6 cellular contexts compared by ENCODE assay signal in the genomic region with DNA sequence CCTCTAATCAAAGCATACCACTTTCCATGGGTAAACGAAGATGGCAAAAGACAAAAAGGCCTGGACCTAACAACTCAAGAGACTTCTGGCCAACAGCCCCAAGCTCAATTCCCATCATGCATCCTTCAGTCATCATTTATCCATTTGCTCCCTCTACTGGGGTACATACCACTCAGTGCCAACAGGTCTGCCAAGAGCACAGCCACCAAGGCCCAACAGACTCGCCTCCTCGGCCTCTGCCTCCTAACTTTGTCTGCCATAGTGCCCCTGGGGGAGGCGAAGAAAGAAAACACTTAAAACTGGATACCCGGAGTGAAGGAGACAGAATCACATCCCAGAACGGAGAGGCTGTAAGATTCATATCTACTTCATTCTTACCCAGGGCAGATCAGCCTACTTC. TPM values are rescaled to one million over a fixed set of nuclear protein-coding genes. Genes with fewer than 3 reads are reported as not detected.
A peak's percentile ranks its signal among the peaks of the same experiment; 100 is the strongest.
DNase-seq lines count a peak whose midpoint lies in the region; ATAC-seq and TF ChIP-seq lines count a peak whose summit lies in the region.

No MANE protein-coding gene starts in this region.

- H3K9me3 Mint-ChIP-seq in activated naive CD8-positive, alpha-beta T cell treated with anti-CD3 and anti-CD28 coated beads, Interleukin-2, amount 50 U/mL, for 24 hours = no peaks in the 10 kb centered on the region

- no peaks in the 10 kb centered on the region for H3K9me3 ChIP-seq in A673 (ENCODE audit: low read depth, low read length, poor library complexity, severe bottlenecking)
- no peaks in the 10 kb centered on the region for H3K9me3 ChIP-seq in mononuclear cell (ENCODE audit: low read depth, low read length)

- 0 out of 2 replicates have a peak, but pooled peaks have one; percentile 33 for TF ChIP-seq CTCF in A673 (conservative IDR thresholded peaks at IDR 0.05; ENCODE audit: low read depth, low read length)

- DNase-seq in A673 (ENCODE audit: low spot score) = peak; percentile 60
- DNase-seq in HS-5 (ENCODE audit: low read depth) = peak; percentile 31
- peak; percentile 19 for DNase-seq in activated naive CD8-positive, alpha-beta T cell treated with anti-CD3 and anti-CD28 coated beads, Interleukin-2, amount 50 U/mL, for 24 hours

- H3K4me1 Mint-ChIP-seq in activated naive CD8-positive, alpha-beta T cell treated with anti-CD3 and anti-CD28 coated beads, Interleukin-2, amount 50 U/mL, for 24 hours = peaks cover 49% of the 10 kb centered on the region

- H3K27me3 ChIP-seq in A673 (replicated peaks; ENCODE audit: insufficient read depth, low read depth, low read length, poor library complexity) (no peaks in the 10 kb centered on the region), mononuclear cell (ENCODE audit: insufficient read depth, low read length) (no peaks in the 10 kb centered on the region)

- peak overlapping the region; percentile 85 for H3K27ac Mint-ChIP-seq in activated naive CD8-positive, alpha-beta T cell treated with anti-CD3 and anti-CD28 coated beads, Interleukin-2, amount 50 U/mL, for 24 hours

- peak overlapping the region; percentile 95 for H3K4me3 Mint-ChIP-seq in activated naive CD8-positive, alpha-beta T cell treated with anti-CD3 and anti-CD28 coated beads, Interleukin-2, amount 50 U/mL, for 24 hours

- peak overlapping the region; percentile 96 for H3K27ac ChIP-seq in A673 (ENCODE audit: low read depth, low read length, poor library complexity, severe bottlenecking)

- BruUV-seq in A673 (replicated peaks; lab: Mats Ljungman, UMichigan) = no TSS peak

- POLR2A ChIA-PET in A673 (lab: Charles Lee; ENCODE audit: low non-redundant PET) = interaction anchor here (0.5 to 0.7 kb wide), 4 partner anchors 10 to 341 kb away, joined by 3 to 5 read pairs (median 4); no protein-coding TSS in a partner anchor

- intact Hi-C loops in A673 (cut with micrococcal nuclease; ENCODE audit: unreplicated experiment) = loop anchor here (2.0 kb wide), 1 partner anchor 141 kb away; no protein-coding TSS in a partner anchor

- H3K36me3 Mint-ChIP-seq in activated naive CD8-positive, alpha-beta T cell treated with anti-CD3 and anti-CD28 coated beads, Interleukin-2, amount 50 U/mL, for 24 hours (ENCODE audit: low read depth) = peaks cover 51% of the 10 kb centered on the region

- H3K4me1 ChIP-seq in A673 (ENCODE audit: insufficient read depth, low read length, poor library complexity, severe bottlenecking) = peaks cover 13% of the 10 kb centered on the region
- H3K4me1 ChIP-seq in mononuclear cell (ENCODE audit: insufficient read depth, low read length) = peaks cover 30% of the 10 kb centered on the region

- ATAC-seq in activated naive CD8-positive, alpha-beta T cell treated with anti-CD3 and anti-CD28 coated beads, Interleukin-2, amount 50 U/mL, for 24 hours = no peak
- ATAC-seq in GM21447 (IDR thresholded peaks at IDR 0.05; ENCODE audit: unreplicated experiment) (no peak), HG02642 (IDR thresholded peaks at IDR 0.05; ENCODE audit: poor library complexity, unreplicated experiment) (no peak)

- no peaks in the 10 kb centered on the region for H3K27me3 Mint-ChIP-seq in activated naive CD8-positive, alpha-beta T cell treated with anti-CD3 and anti-CD28 coated beads, Interleukin-2, amount 50 U/mL, for 24 hours

- CTCF ChIA-PET in A673 (lab: Charles Lee) = interaction anchor here (0.5 to 0.8 kb wide), 3 partner anchors 9 to 65 kb away, joined by 3 to 7 read pairs (median 3); no protein-coding TSS in a partner anchor

- H3K4me3 ChIP-seq in A673 (ENCODE audit: low read depth, low read length, poor library complexity, severe bottlenecking) (peak overlapping the region; percentile 82), mononuclear cell (ENCODE audit: low read length) (peak overlapping the region; percentile 73)

- peaks cover 50% of the 10 kb centered on the region for H3K36me3 ChIP-seq in A673 (ENCODE audit: insufficient read depth, low read length, poor library complexity, severe bottlenecking)

RNA-seq across cellular contexts. Expression of gene HYOU1, which starts 1.1 kb away (rescaled TPM):
- total RNA-seq in A673 (2021) (315 and 328 TPM in 2 replicates), mononuclear cell (38.9 TPM)

RNA-seq across cellular contexts. Expression of gene VPS11, which starts 11.7 kb away (rescaled TPM):
- total RNA-seq in A673 (2021) (26.7 and 32.4 TPM in 2 replicates), mononuclear cell (34.7 TPM)

RNA-seq across cellular contexts. Expression of gene SLC37A4, which starts 25.2 kb away (rescaled TPM):
- total RNA-seq in A673 (2021) (49.3 and 54.6 TPM in 2 replicates), mononuclear cell (2.4 TPM)

RNA-seq across cellular contexts. Expression of gene HMBS, which starts 28.8 kb away (rescaled TPM):
- total RNA-seq in A673 (2021) = 72.5 and 80.6 TPM in 2 replicates
- total RNA-seq in mononuclear cell = 2.7 TPM

RNA-seq across cellular contexts. Expression of gene TRAPPC4, which starts 37.3 kb away (rescaled TPM):
- 73.0 and 81.2 TPM in 2 replicates for total RNA-seq in A673 (2021)
- total RNA-seq in mononuclear cell = 54.5 TPM

Comparison
In these comparisons a context has a peak if more than half of its experiments do, and no peak if none do; other contexts are left out.
1. RNA of gene SLC37A4, which starts 25.2 kb away (total RNA-seq): 49.3 to 54.6 TPM in A673; 2.4 TPM in mononuclear cell (single experiment); every median in the first group is over 10 times any median in the second.
2. Peak in every context shown above with its lines, with median percentiles within 50 percentile points of each other: DNase-seq.